8 cellular contexts compared by ENCODE assay signal in genomic region chr4:38601244-38601915, GRCh38.
DNase-seq lines count a peak whose midpoint lies in the region; ATAC-seq and TF ChIP-seq lines count a peak whose summit lies in the region.

No MANE protein-coding gene starts in this region.

- H2BK5ac ChIP-seq in IMR-90 (ENCODE audit: low read depth, low read length, poor library complexity, severe bottlenecking), result no peak overlapping the region

- H3K4me1 ChIP-seq in IMR-90 (ENCODE audit: control insufficient read depth, insufficient read depth, low read length) (peaks cover 18% of the 10 kb centered on the region), RWPE2 (ENCODE audit: insufficient read depth, poor library complexity, severe bottlenecking) (peaks cover 12% of the 10 kb centered on the region), right atrium auricular region (peaks cover 0 to 17% of the 10 kb centered on the region in 2 donors), testis (no peaks in the 10 kb centered on the region)

- TF ChIP-seq CTCF in AG04450 (IDR thresholded peaks at IDR 0.05; ENCODE audit: low read depth, low read length), result no peak
- no peak for TF ChIP-seq CTCF in IMR-90 (conservative IDR thresholded peaks at IDR 0.05; ENCODE audit: low read depth, low read length)
- no peak for TF ChIP-seq CTCF in RWPE2 (IDR thresholded peaks at IDR 0.05; ENCODE audit: poor library complexity, severe bottlenecking)
- no peak for TF ChIP-seq CTCF in right atrium auricular region (IDR thresholded peaks at IDR 0.05)
- no peak for TF ChIP-seq CTCF in testis (IDR thresholded peaks at IDR 0.05)

- no peaks in the 10 kb centered on the region for H3K27me3 ChIP-seq in AG04450 (ENCODE audit: control insufficient read depth, insufficient read depth, low read length)
- H3K27me3 ChIP-seq in IMR-90 (ENCODE audit: control insufficient read depth, insufficient read depth, low read length), result no peaks in the 10 kb centered on the region
- H3K27me3 ChIP-seq in RWPE2 (ENCODE audit: insufficient read depth, poor library complexity, severe bottlenecking), result no peaks in the 10 kb centered on the region
- H3K27me3 ChIP-seq in right atrium auricular region, result no peaks in the 10 kb centered on the region
- no peaks in the 10 kb centered on the region for H3K27me3 ChIP-seq in testis

- H4K8ac ChIP-seq in IMR-90 (ENCODE audit: low read depth in 2 of 2, low read length in 2 of 2), result no peak overlapping the region

- POLR2A ChIA-PET in AG04450 (lab: Yijun Ruan, JAX) (no interaction called here), IMR-90 (lab: Charles Lee; ENCODE audit: unreplicated experiment) (no interaction called here)

- H3K9me3 ChIP-seq in AG04450 (ENCODE audit: control insufficient read depth, insufficient read depth, low read length) (no peaks in the 10 kb centered on the region), IMR-90 (ENCODE audit: control insufficient read depth, insufficient read depth, low read length) (no peaks in the 10 kb centered on the region), RWPE2 (ENCODE audit: severe bottlenecking) (peaks cover 2% of the 10 kb centered on the region), right atrium auricular region (no peaks in the 10 kb centered on the region), testis (no peaks in the 10 kb centered on the region)

- no peak overlapping the region for H2AK5ac ChIP-seq in IMR-90 (ENCODE audit: low read depth, low read length)

- DNase-seq in AG04450 (ENCODE audit: low read depth, low spot score) (peak; percentile 21), IMR-90 (peak; percentile 63), RWPE2 (ENCODE audit: low spot score) (no peak), right atrium auricular region (ENCODE audit: low spot score) (peak; percentile 59), testis (no peak), NCI-H526 treated with DMSO at 0.1 percent for 48 hours (lab: John Stamatoyannopoulos, UW) (no peak)

- no peak overlapping the region for H2BK120ac ChIP-seq in IMR-90 (ENCODE audit: low read depth, low read length)

- peak; percentile 53 for ATAC-seq in IMR-90 (ENCODE audit: low read depth)
- peak; percentile 74 for ATAC-seq in RWPE2 (ENCODE audit: low read depth)
- ATAC-seq in GM18873 (IDR thresholded peaks at IDR 0.05; ENCODE audit: low FRiP score, unreplicated experiment), result no peak
- no peak for ATAC-seq in HG03095 (IDR thresholded peaks at IDR 0.05; ENCODE audit: unreplicated experiment)

- H4K91ac ChIP-seq in IMR-90 (ENCODE audit: insufficient read depth, low read depth, low read length), result no peak overlapping the region

- H4K5ac ChIP-seq in IMR-90 (ENCODE audit: low read depth, low read length), result no peak overlapping the region

- WGBS in IMR-90 (ENCODE audit: extremely low coverage in 2 of 2, insufficient read length in 1 of 2), 2 experiments, result no CpG with 5 or more reads among the region's 6 CpGs
- WGBS in testis, 2 donors, result 75 to 77% methylated on average over 6 of the region's 6 CpGs

- CTCF ChIA-PET in AG04450 (lab: Charles Lee), result no interaction called here
- CTCF ChIA-PET in IMR-90 (lab: Yijun Ruan, JAX), result no interaction called here

- H4K20me1 ChIP-seq in IMR-90 (ENCODE audit: insufficient read depth, low read length), result no peaks in the 10 kb centered on the region

- H3K36me3 ChIP-seq in IMR-90 (ENCODE audit: control insufficient read depth, insufficient read depth, low read length), result no peaks in the 10 kb centered on the region
- no peaks in the 10 kb centered on the region for H3K36me3 ChIP-seq in RWPE2 (ENCODE audit: low read depth)
- no peaks in the 10 kb centered on the region for H3K36me3 ChIP-seq in right atrium auricular region
- no peaks in the 10 kb centered on the region for H3K36me3 ChIP-seq in testis (ENCODE audit: low read depth, missing control alignments)

- no TSS peak for BruUV-seq in IMR-90 (replicated peaks; lab: Mats Ljungman, UMichigan)

- intact Hi-C loops in IMR-90 (cut with micrococcal nuclease) (loop anchor here (5.0 kb wide), 1 partner anchor 39 kb away; no protein-coding TSS in a partner anchor), testis (cut with DNase I; ENCODE audit: low total_unique reads) (no loop called here)

- no peaks in the 10 kb centered on the region for H3K79me1 ChIP-seq in IMR-90 (ENCODE audit: low read depth in 1 of 2, low read length in 2 of 2)

- dilution Hi-C loops in IMR-90 (cut with HindIII; ENCODE audit: low sequenced_read_pairs, unreplicated experiment), result no loop called here

- H2BK20ac ChIP-seq in IMR-90 (ENCODE audit: low read depth, low read length), result no peak overlapping the region

- H3K27ac ChIP-seq in AG04450 (ENCODE audit: low read depth, low read length) (no peak overlapping the region), IMR-90 (ENCODE audit: insufficient read depth, low read length) (no peak overlapping the region), RWPE2 (ENCODE audit: poor library complexity, severe bottlenecking) (peak overlapping the region; percentile 16), right atrium auricular region (no peak overlapping the region), testis (no peak overlapping the region)

- H3K9ac ChIP-seq in IMR-90 (ENCODE audit: low read depth, low read length), result no peak overlapping the region

- H2BK15ac ChIP-seq in IMR-90 (ENCODE audit: low read depth, low read length), result no peak overlapping the region

- TF ChIP-seq POLR2A in IMR-90 (IDR thresholded peaks at IDR 0.05; ENCODE audit: low read depth, low read length) (no peak), testis (IDR thresholded peaks at IDR 0.05) (no peak)

- H2AFZ ChIP-seq in IMR-90 (replicated peaks; ENCODE audit: low read length, poor library complexity), result no peak overlapping the region

- H3K18ac ChIP-seq in IMR-90 (ENCODE audit: low read depth, low read length), result no peak overlapping the region

- H3K23ac ChIP-seq in IMR-90 (ENCODE audit: low read depth, low read length), result no peak overlapping the region

- H3K4ac ChIP-seq in IMR-90 (ENCODE audit: low read depth, low read length), result no peak overlapping the region

- H3K14ac ChIP-seq in IMR-90 (replicated peaks; ENCODE audit: low read depth, low read length), result no peak overlapping the region

- peaks cover 6% of the 10 kb centered on the region; the same call in 1 of the 2 replicates for H3K9me1 ChIP-seq in IMR-90 (ENCODE audit: insufficient read depth, low read length)

- no peak for TF ChIP-seq RAD21 in IMR-90 (IDR thresholded peaks at IDR 0.05; ENCODE audit: low read length)

- H3K56ac ChIP-seq in IMR-90 (ENCODE audit: extremely low read depth, insufficient read depth, low read length), result no peak overlapping the region

- H3K4me3 ChIP-seq in AG04450 (ENCODE audit: low read depth, low read length) (no peak overlapping the region), IMR-90 (ENCODE audit: insufficient read depth, low read depth, low read length) (no peak overlapping the region), RWPE2 (ENCODE audit: severe bottlenecking) (no peak overlapping the region), right atrium auricular region (no peak overlapping the region), testis (no peak overlapping the region)

- H2AK9ac ChIP-seq in IMR-90 (replicated peaks; ENCODE audit: low read depth, low read length, poor library complexity), result no peak overlapping the region

- H3K4me2 ChIP-seq in IMR-90 (ENCODE audit: low read depth, low read length), result no peak overlapping the region

- in situ Hi-C loops in IMR-90 (cut with MboI; ENCODE audit: low sequenced_read_pairs), result no loop called here

TF ChIP-seq in IMR-90, 13 proteins besides CTCF, POLR2A, EP300 and RAD21:
- peak; percentile 97 for TF ChIP-seq CEBPB (IDR thresholded peaks at IDR 0.05; ENCODE audit: low read depth, low read length)
- TF ChIP-seq BHLHE40 (IDR thresholded peaks at IDR 0.05; ENCODE audit: low read depth, low read length), result no peak

Comparison
In these comparisons a context has a peak if more than half of its experiments do, and no peak if none do; other contexts are left out.
1. DNase-seq: peak in AG04450 (single experiment), IMR-90 (single experiment) and right atrium auricular region (single experiment); none in RWPE2 (single experiment), testis (single experiment) and NCI-H526 treated with DMSO at 0.1 percent for 48 hours (single experiment).
2. ATAC-seq: peak in IMR-90 (single experiment) and RWPE2 (single experiment); none in GM18873 (single experiment) and HG03095 (single experiment).